11 cellular contexts compared by ENCODE assay signal in genomic region chr9:136792321-136793062, GRCh38. TPM values are rescaled to one million over a fixed set of nuclear protein-coding genes. Genes with fewer than 3 reads are reported as not detected.
A peak's percentile ranks its signal among the peaks of the same experiment; 100 is the strongest.
DNase-seq lines count a peak whose midpoint lies in the region; ATAC-seq and TF ChIP-seq lines count a peak whose summit lies in the region.
"Had no signal": no experiment of that assay in that cellular context is flagged by ENCODE, and none has a peak within 500 bp of the region (broad histone marks: within the 10 kb centered on the region; RNA-seq: fewer than 3 reads in every experiment).

No MANE protein-coding gene starts in this region.

- peaks cover 3% of the 10 kb centered on the region for H3K36me3 ChIP-seq in MG63

- DNase-seq in CD14-positive monocyte (ENCODE audit: low spot score) = no peak
- DNase-seq in MG63 = no peak
- peak; percentile 83 for DNase-seq in chondrocyte (ENCODE audit: low spot score)
- no peak for DNase-seq in neural crest cell (ENCODE audit: low read depth, low spot score)
- DNase-seq in OCI-M1 (lab: John Stamatoyannopoulos, UW) = no peak

- no peak for TF ChIP-seq CTCF in CD14-positive monocyte (IDR thresholded peaks at IDR 0.05)
- TF ChIP-seq CTCF in chondrocyte (IDR thresholded peaks at IDR 0.05) = no peak
- TF ChIP-seq CTCF in neural crest cell (conservative IDR thresholded peaks at IDR 0.05) = no peak

- H3K27me3 Mint-ChIP-seq in CD14-positive monocyte (ENCODE audit: low read depth in 3 of 3) (peaks cover 19 to 31% (median 23%) of the 10 kb centered on the region in 3 donors), chondrocyte (ENCODE audit: low read depth) (no peaks in the 10 kb centered on the region), neural crest cell (ENCODE audit: low read depth) (peaks cover 16% of the 10 kb centered on the region)

- H3K36me3 Mint-ChIP-seq in CD14-positive monocyte (peaks cover 12% of the 10 kb centered on the region in 2 donors), chondrocyte (ENCODE audit: low read depth) (peaks cover 4% of the 10 kb centered on the region), neural crest cell (ENCODE audit: low read depth) (no peaks in the 10 kb centered on the region)

- H3K9me3 Mint-ChIP-seq in CD14-positive monocyte (peaks cover 0 to 4% (median 0%) of the 10 kb centered on the region in 7 donors), chondrocyte (ENCODE audit: low read depth) (no peaks in the 10 kb centered on the region), neural crest cell (no peaks in the 10 kb centered on the region)

- peaks cover 5% of the 10 kb centered on the region for H3K27me3 ChIP-seq in MG63
- H3K27me3 ChIP-seq: adrenal gland had no signal

- H3K4me3 Mint-ChIP-seq in CD14-positive monocyte (peak overlapping the region in 1 of 2 donors; percentile 84), chondrocyte (ENCODE audit: unreplicated experiment) (peak overlapping the region; percentile 80), neural crest cell (peak overlapping the region; percentile 67)

- H3K27ac Mint-ChIP-seq in CD14-positive monocyte (peak overlapping the region in 4 of 7 donors; percentile 31 to 85 (median 79)), chondrocyte (ENCODE audit: unreplicated experiment) (no peak overlapping the region), neural crest cell (ENCODE audit: unreplicated experiment) (no peak overlapping the region)

- H3K9me3 ChIP-seq in MG63 = no peaks in the 10 kb centered on the region
- H3K9me3 ChIP-seq: adrenal gland had no signal

- intact Hi-C loops in CD14-positive monocyte (cut with micrococcal nuclease) = loop anchor here in 1 of 2 donors (5.0 kb wide), 1 partner anchor 55 kb away; the partner anchor contains the start of gene PHPT1

- peaks cover 27% of the 10 kb centered on the region for H3K4me1 Mint-ChIP-seq in CD14-positive monocyte
- H3K4me1 Mint-ChIP-seq in chondrocyte (ENCODE audit: low read depth) = peaks cover 34% of the 10 kb centered on the region
- H3K4me1 Mint-ChIP-seq in neural crest cell = peaks cover 33% of the 10 kb centered on the region

- no peak for ATAC-seq in HG02938 (IDR thresholded peaks at IDR 0.05; ENCODE audit: unreplicated experiment)
- ATAC-seq in activated CD4-positive, CD25-positive, alpha-beta regulatory T cell treated with anti-CD3 and anti-CD28 coated beads, Interleukin-2, amount 50 U/mL, for 24 hours = no peak
- no peak for ATAC-seq in HG03342 (IDR thresholded peaks at IDR 0.05; ENCODE audit: unreplicated experiment)

- H3K4me3 ChIP-seq in MG63 = peak overlapping the region; percentile 81

RNA-seq across cellular contexts. Expression of gene TMEM141, which starts 1.3 kb away (rescaled TPM):
- polyA plus RNA-seq in CD14-positive monocyte = 10 to 100 TPM; 33.1 to 47.2 TPM
- total RNA-seq in MG63 (2014; rRNA removed; shearing (Covaris generic); ENCODE audit: low replicate concordance) = 53.9 and 57.5 TPM in 2 replicates
- 31.2 to 40.0 TPM (median 32.5 TPM) in 3 replicates for total RNA-seq in chondrocyte
- 27.8 and 31.0 TPM in 2 replicates for total RNA-seq in neural crest cell

RNA-seq across cellular contexts. Expression of gene CCDC183, which starts 3.6 kb away (rescaled TPM):
- under 1 TPM in 1 of 2 donors, not detected in 1; 0.54 TPM for polyA plus RNA-seq in CD14-positive monocyte
- total RNA-seq in MG63 (2014; rRNA removed; shearing (Covaris generic); ENCODE audit: low replicate concordance) = not detected in 2 replicates
- total RNA-seq in chondrocyte (0.62 to 1.5 TPM (median 1.4 TPM) in 3 replicates), neural crest cell (0.93 and 1.4 TPM in 2 replicates)

RNA-seq across cellular contexts. Expression of gene RABL6, which starts 15.3 kb away (rescaled TPM):
- polyA plus RNA-seq in CD14-positive monocyte = 1 to 10 TPM; 6.7 to 8.1 TPM
- 67.4 and 101 TPM in 2 replicates for total RNA-seq in MG63 (2014; rRNA removed; shearing (Covaris generic); ENCODE audit: low replicate concordance)
- total RNA-seq in chondrocyte = 61.5 to 71.8 TPM (median 62.2 TPM) in 3 replicates
- 191 and 198 TPM in 2 replicates for total RNA-seq in neural crest cell

RNA-seq across cellular contexts. Expression of gene LCN15, which starts 28.2 kb away (rescaled TPM):
- polyA plus RNA-seq in CD14-positive monocyte = not detected
- not detected in 2 replicates for total RNA-seq in MG63 (2014; rRNA removed; shearing (Covaris generic); ENCODE audit: low replicate concordance)
- total RNA-seq in chondrocyte (not detected in 3 replicates), neural crest cell (not detected in 2 replicates)
- total RNA-seq: adrenal gland, mucosa of gallbladder, NCI-H460 had no signal
- polyA plus RNA-seq: adrenal gland had no signal

RNA-seq across cellular contexts. Expression of gene LCN8, which starts 34.4 kb away (rescaled TPM):
- not detected for polyA plus RNA-seq in CD14-positive monocyte
- not detected in 2 replicates for total RNA-seq in MG63 (2014; rRNA removed; shearing (Covaris generic); ENCODE audit: low replicate concordance)
- total RNA-seq in chondrocyte (not detected in 3 replicates), neural crest cell (not detected in 2 replicates)
- total RNA-seq: adrenal gland, mucosa of gallbladder, NCI-H460 had no signal
- polyA plus RNA-seq: adrenal gland had no signal

Comparison
In these comparisons a context has a peak if more than half of its experiments do, and no peak if none do; other contexts are left out.
1. H3K27ac Mint-ChIP-seq: peak in CD14-positive monocyte (4 of 7); none in chondrocyte (single experiment) and neural crest cell (single experiment).